1 cellular context compared by ENCODE assay signal in genomic region chr20:58209652-58210397, GRCh38.
TF ChIP-seq lines count a peak whose summit lies in the region.

No MANE protein-coding gene starts in this region.

TF ChIP-seq in K562, 482 proteins besides CTCF, POLR2A, EP300 and RAD21 (continued from another document and continues in another):
- no peak for TF ChIP-seq ZNF395 (CRISPR knock-in tag; IDR thresholded peaks at IDR 0.05)
- TF ChIP-seq ZNF764 (CRISPR knock-in tag; IDR thresholded peaks at IDR 0.05; ENCODE audit: low read depth) = no peak
- 0 out of 2 replicates have a peak, but pooled peaks have one; percentile 36 for TF ChIP-seq SMAD4 (CRISPR knock-in tag; conservative IDR thresholded peaks at IDR 0.05)
- no peak for TF ChIP-seq U2AF1 (optimal IDR thresholded peaks at IDR 0.05; ENCODE audit: low read depth, low read length)
- TF ChIP-seq HNRNPH1 (optimal IDR thresholded peaks at IDR 0.05; ENCODE audit: low read depth, low read length) = no peak
- TF ChIP-seq SMAD1 (IDR thresholded peaks at IDR 0.05; ENCODE audit: low read depth, low read length, partially characterized antibody) = no peak
- TF ChIP-seq ZBTB12 (CRISPR knock-in tag; IDR thresholded peaks at IDR 0.05) = no peak
- no peak for TF ChIP-seq ZNF24 (IDR thresholded peaks at IDR 0.05)
- no peak for TF ChIP-seq FOXK1 (CRISPR knock-in tag; IDR thresholded peaks at IDR 0.05; ENCODE audit: borderline replicate concordance)
- peak; percentile 63 for TF ChIP-seq FIP1L1 (IDR thresholded peaks at IDR 0.05; ENCODE audit: low read depth, low read length, poor library complexity, severe bottlenecking)
- TF ChIP-seq DMBX1 (CRISPR knock-in tag; IDR thresholded peaks at IDR 0.05; ENCODE audit: borderline replicate concordance) = no peak
- no peak for TF ChIP-seq KDM4B (IDR thresholded peaks at IDR 0.05; ENCODE audit: borderline replicate concordance in 2 of 2, low read depth in 1 of 2)
- TF ChIP-seq HDAC8 (tag; IDR thresholded peaks at IDR 0.05) = no peak
- TF ChIP-seq NR3C1 (CRISPR knock-in tag; IDR thresholded peaks at IDR 0.05) = 0 out of 2 replicates have a peak, but pooled peaks have one; percentile 55
- no peak for TF ChIP-seq SNRNP70 (optimal IDR thresholded peaks at IDR 0.05; ENCODE audit: low read depth, low read length)
- peak; percentile 98 for TF ChIP-seq SMC3 (conservative IDR thresholded peaks at IDR 0.05; ENCODE audit: insufficient read depth, low read depth, low read length)
- TF ChIP-seq NR2C1 (IDR thresholded peaks at IDR 0.05) = no peak
- TF ChIP-seq NR2C1 (tag; IDR thresholded peaks at IDR 0.05) = no peak
- TF ChIP-seq ZNF12 (CRISPR knock-in tag; IDR thresholded peaks at IDR 0.05) = no peak
- TF ChIP-seq NONO (IDR thresholded peaks at IDR 0.05; ENCODE audit: low read depth in 2 of 2, low read length in 1 of 2) = 0 out of 4 replicates have a peak, but pooled peaks of 1 of the 2 experiments have one; percentile 21
- no peak for TF ChIP-seq PHF8 (IDR thresholded peaks at IDR 0.05; ENCODE audit: borderline replicate concordance, low read length)
- TF ChIP-seq ZBTB43 (CRISPR knock-in tag; IDR thresholded peaks at IDR 0.05) = no peak
- TF ChIP-seq TRIM28 (IDR thresholded peaks at IDR 0.05) = no peak
- TF ChIP-seq CTCFL (IDR thresholded peaks at IDR 0.05; ENCODE audit: borderline replicate concordance, insufficient read depth, low read depth, low read length, poor library complexity, severe bottlenecking) = peak; percentile 84
- TF ChIP-seq OTX1 (CRISPR knock-in tag; IDR thresholded peaks at IDR 0.05) = no peak
- TF ChIP-seq NFATC3 (IDR thresholded peaks at IDR 0.05) = no peak
- no peak for TF ChIP-seq KLF13 (tag; IDR thresholded peaks at IDR 0.05; ENCODE audit: borderline replicate concordance, low read depth)
- peak; percentile 45 for TF ChIP-seq FUS (optimal IDR thresholded peaks at IDR 0.05; ENCODE audit: low read depth, low read length)
- TF ChIP-seq DNMT1 (IDR thresholded peaks at IDR 0.05) = no peak
- TF ChIP-seq MEF2A (IDR thresholded peaks at IDR 0.05; ENCODE audit: control insufficient read depth, low read depth, low read length) = no peak
- no peak for TF ChIP-seq ZNF586 (CRISPR knock-in tag; conservative IDR thresholded peaks at IDR 0.05)
- no peak for TF ChIP-seq ZNF274 (IDR thresholded peaks at IDR 0.05; ENCODE audit: borderline replicate concordance, low read depth, low read length)
- no peak for TF ChIP-seq ATF6 (CRISPR knock-in tag; IDR thresholded peaks at IDR 0.05)
- no peak for TF ChIP-seq PATZ1 (CRISPR knock-in tag; IDR thresholded peaks at IDR 0.05; ENCODE audit: borderline replicate concordance)
- TF ChIP-seq ERF (CRISPR knock-in tag; IDR thresholded peaks at IDR 0.05) = no peak
- no peak for TF ChIP-seq KDM1A (IDR thresholded peaks at IDR 0.05)
- TF ChIP-seq GTF2B (IDR thresholded peaks at IDR 0.05; ENCODE audit: extremely low read depth, insufficient read length) = no peak
- TF ChIP-seq MCM7 (IDR thresholded peaks at IDR 0.05) = no peak
- peak; percentile 36 for TF ChIP-seq SETDB1 (IDR thresholded peaks at IDR 0.05; ENCODE audit: low read length)
- no peak for TF ChIP-seq ARHGAP35 (IDR thresholded peaks at IDR 0.05; ENCODE audit: partially characterized antibody)
- TF ChIP-seq ETV5 (CRISPR knock-in tag; IDR thresholded peaks at IDR 0.05; ENCODE audit: low read depth) = peak; percentile 56; the same call in 1 of the 2 replicates
- peak; percentile 52; the same call in 1 of the 2 replicates for TF ChIP-seq CC2D1A (IDR thresholded peaks at IDR 0.05)
- TF ChIP-seq ZFP1 (CRISPR knock-in tag; IDR thresholded peaks at IDR 0.05) = no peak
- no peak for TF ChIP-seq ZNF77 (CRISPR knock-in tag; IDR thresholded peaks at IDR 0.05)
- peak; percentile 96 for TF ChIP-seq RB1 (IDR thresholded peaks at IDR 0.05; ENCODE audit: low read depth)
- peak; percentile 34; the same call in 1 of the 2 replicates for TF ChIP-seq ZFX (CRISPR knock-in tag; IDR thresholded peaks at IDR 0.05)
- no peak for TF ChIP-seq TAF7 (tag; IDR thresholded peaks at IDR 0.05)
- TF ChIP-seq JUN (IDR thresholded peaks at IDR 0.05; ENCODE audit: borderline replicate concordance, low read depth, low read length) = no peak
- no peak for TF ChIP-seq JUN (CRISPR knock-in tag; IDR thresholded peaks at IDR 0.05; ENCODE audit: borderline replicate concordance)
- TF ChIP-seq RFX7 (CRISPR knock-in tag; IDR thresholded peaks at IDR 0.05) = no peak
- no peak for TF ChIP-seq MAFG (tag; conservative IDR thresholded peaks at IDR 0.05)
- no peak for TF ChIP-seq GTF2E2 (tag; IDR thresholded peaks at IDR 0.05)
